ENCODE assay signal across 17 cellular contexts in the genomic region with DNA sequence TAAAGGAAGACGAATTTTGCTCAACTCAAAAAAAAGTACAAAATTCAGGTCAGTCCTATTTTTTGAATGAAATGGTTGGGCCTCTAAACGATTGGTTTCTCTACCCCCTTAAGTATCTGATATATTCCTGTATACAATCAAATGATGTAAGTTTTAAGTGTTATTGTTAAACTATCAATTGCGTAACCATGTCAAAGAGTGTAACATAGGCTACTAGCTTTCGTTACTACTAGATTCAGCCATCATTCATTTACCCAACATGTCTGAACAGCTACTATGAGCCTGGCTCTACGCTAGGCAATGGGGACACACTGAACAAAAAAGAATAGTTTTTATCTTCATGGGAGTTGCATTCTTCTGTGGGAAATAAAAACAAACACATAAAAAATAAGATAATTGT. TPM values are rescaled to one million over a fixed set of nuclear protein-coding genes. Genes with fewer than 3 reads are reported as not detected.
A peak's percentile ranks its signal among the peaks of the same experiment; 100 is the strongest.
DNase-seq lines count a peak whose midpoint lies in the region; ATAC-seq and TF ChIP-seq lines count a peak whose summit lies in the region.
"Had no signal": no experiment of that assay in that cellular context is flagged by ENCODE, and none has a peak within 500 bp of the region (broad histone marks: within the 10 kb centered on the region; RNA-seq: fewer than 3 reads in every experiment).

No MANE protein-coding gene starts in this region.

- CTCF ChIA-PET in RWPE1 (lab: Yijun Ruan, JAX): interaction anchor here (0.7 kb wide), 1 partner anchor 566 kb away, joined by 4 read pairs; no protein-coding TSS in a partner anchor

- POLR2A ChIA-PET in RWPE1 (lab: Yijun Ruan, JAX; ENCODE audit: low non-redundant PET): no interaction called here

- TF ChIP-seq CTCF in RWPE1 (conservative IDR thresholded peaks at IDR 0.05; ENCODE audit: low read depth) (no peak), epithelial cell of esophagus (IDR thresholded peaks at IDR 0.05; ENCODE audit: insufficient read depth, low read depth, low read length, missing control alignments) (no peak), omental fat pad (IDR thresholded peaks at IDR 0.05) (no peak)

- 87% methylated on average over 4 of the region's 5 CpGs for WGBS in HUES64

- peak; percentile 31 for DNase-seq in RWPE1 (ENCODE audit: low spot score)
- peak; percentile 87 for DNase-seq in epithelial cell of esophagus (ENCODE audit: low read depth)
- no peak for DNase-seq in NCI-H1105 (lab: John Stamatoyannopoulos, UW)
- DNase-seq in omental fat pad (ENCODE audit: low spot score): no peak
- DNase-seq in hippocampal formation (lab: John Stamatoyannopoulos, UW): no peak
- DNase-seq: activated CD4-positive, alpha-beta T cell treated with anti-CD3 and anti-CD28 coated beads for 36 hours; activated naive CD4-positive, alpha-beta T cell treated with anti-CD3 and anti-CD28 coated beads, Interleukin-2, amount 50 U/mL, for 16 hours; C1 segment of cervical spinal cord; DMS153; effector CD4-positive, alpha-beta T cell; NCI-H774; stimulated activated CD4-positive, alpha-beta T cell treated with anti-CD3 and anti-CD28 coated beads, Interleukin-4, amount 100 ng/mL, for 24 hours had no signal

- H3K36me3 ChIP-seq in HUES64 (ENCODE audit: insufficient read depth, low read length): no peaks in the 10 kb centered on the region
- no peaks in the 10 kb centered on the region for H3K36me3 ChIP-seq in neuron (ENCODE audit: insufficient read depth, low read length)

- no peak overlapping the region for H2AFZ ChIP-seq in neuron (ENCODE audit: low read depth, low read length)

- no peaks in the 10 kb centered on the region for H3K9me3 ChIP-seq in HUES64 (ENCODE audit: insufficient read depth, low read depth, low read length)
- no peaks in the 10 kb centered on the region for H3K9me3 ChIP-seq in neuron (ENCODE audit: low read length)

- H3K4me1 ChIP-seq in HUES64 (ENCODE audit: insufficient read depth, low read length) (peaks cover 22% of the 10 kb centered on the region), neuron (ENCODE audit: insufficient read depth, low read length) (peaks cover 21% of the 10 kb centered on the region)

- peak overlapping the region; percentile 99 for H3K4me3 ChIP-seq in HUES64 (ENCODE audit: low read length)
- peak overlapping the region; percentile 83 for H3K4me3 ChIP-seq in epithelial cell of esophagus (ENCODE audit: low read length)
- H3K4me3 ChIP-seq in neuron (ENCODE audit: low read length): peak overlapping the region; percentile 96

- no peak overlapping the region for H3K9ac ChIP-seq in HUES64 (ENCODE audit: low read depth, low read length)

- H3K27me3 ChIP-seq in HUES64 (ENCODE audit: insufficient read depth, low read length) (no peaks in the 10 kb centered on the region), neuron (ENCODE audit: insufficient read depth, low read length) (no peaks in the 10 kb centered on the region)

- H3K27ac ChIP-seq in HUES64 (ENCODE audit: low read depth, low read length): no peak overlapping the region
- H3K27ac ChIP-seq in RWPE1: peak overlapping the region; percentile 66

- no peak for ATAC-seq in omental fat pad (ENCODE audit: low FRiP score)
- no peak for ATAC-seq in HG02884 (IDR thresholded peaks at IDR 0.05; ENCODE audit: unreplicated experiment)
- ATAC-seq: activated CD4-positive, alpha-beta T cell treated with anti-CD3 and anti-CD28 coated beads for 36 hours; Right ventricle myocardium inferior; sciatic nerve had no signal

RNA-seq across cellular contexts. Expression of a gene that starts 3.3 kb away (rescaled TPM):
- 45.2 TPM for polyA plus RNA-seq in HUES64 (2013, experiment 1 of 2)
- polyA plus RNA-seq in HUES64 (2013, experiment 2 of 2): 54.8 TPM
- total RNA-seq in omental fat pad: 100 to 1,000 TPM; 107 to 145 (median 118) TPM

RNA-seq across cellular contexts. Expression of a gene that starts 30.1 kb away (rescaled TPM):
- 39.6 TPM for polyA plus RNA-seq in HUES64 (2013, experiment 1 of 2)
- 40.6 TPM for polyA plus RNA-seq in HUES64 (2013, experiment 2 of 2)
- total RNA-seq in omental fat pad: 10 to 100 TPM; 10.7 to 19.8 (median 12.3) TPM

Comparison
In these comparisons a context has a peak if more than half of its experiments do, and no peak if none do; other contexts are left out.
1. DNase-seq: peak in RWPE1 (single experiment) and epithelial cell of esophagus (single experiment); none in NCI-H1105 (single experiment), omental fat pad (single experiment) and hippocampal formation (0 of 2).
2. Peak in every context shown above with its lines, with median percentiles within 50 percentile points of each other: H3K4me3 ChIP-seq.